Comparison of ENCODE assay signal across 9 cellular contexts in genomic region chr10:68470300-68470699, GRCh38. TPM values are rescaled to one million over a fixed set of nuclear protein-coding genes. Genes with fewer than 3 reads are reported as not detected.
DNase-seq lines count a peak whose midpoint lies in the region; ATAC-seq and TF ChIP-seq lines count a peak whose summit lies in the region.
"Had no signal": no experiment of that assay in that cellular context is flagged by ENCODE, and none has a peak within 500 bp of the region (broad histone marks: within the 10 kb centered on the region; RNA-seq: fewer than 3 reads in every experiment).

No MANE protein-coding gene starts in this region.

- H3K9me3 ChIP-seq in WERI-Rb-1 (ENCODE audit: severe bottlenecking) (no peaks in the 10 kb centered on the region), iPS-15b (ENCODE audit: control insufficient read depth, insufficient read depth, low read length) (no peaks in the 10 kb centered on the region), uterus (no peaks in the 10 kb centered on the region)

- peak overlapping the region; percentile 90 for H2AFZ ChIP-seq in ACC112 (ENCODE audit: low read length, unreplicated experiment)

- no peaks in the 10 kb centered on the region for H3K27me3 ChIP-seq in ACC112 (ENCODE audit: insufficient read depth, low read length)
- no peaks in the 10 kb centered on the region for H3K27me3 ChIP-seq in WERI-Rb-1 (ENCODE audit: insufficient read depth, low read depth, severe bottlenecking)
- H3K27me3 ChIP-seq in iPS-15b (ENCODE audit: control insufficient read depth, insufficient read depth, low read length), result no peaks in the 10 kb centered on the region
- no peaks in the 10 kb centered on the region for H3K27me3 ChIP-seq in uterus

- peaks cover 22% of the 10 kb centered on the region for H3K79me2 ChIP-seq in ACC112 (ENCODE audit: control insufficient read depth, insufficient read depth, low read length, unreplicated experiment)

- ATAC-seq in HG02884 (IDR thresholded peaks at IDR 0.05; ENCODE audit: unreplicated experiment), result no peak

- H3K4me3 ChIP-seq in ACC112 (ENCODE audit: low read depth, low read length), result peak overlapping the region; percentile 86
- peak overlapping the region; percentile 86 for H3K4me3 ChIP-seq in GM12864 (ENCODE audit: low read depth, low read length)
- peak overlapping the region; percentile 96 for H3K4me3 ChIP-seq in WERI-Rb-1 (ENCODE audit: low read depth, low read length)
- H3K4me3 ChIP-seq in iPS-15b (ENCODE audit: low read depth, low read length), result peak overlapping the region; percentile 86
- H3K4me3 ChIP-seq in uterus, result no peak overlapping the region
- H3K4me3 ChIP-seq: lung had no signal

- TF ChIP-seq CTCF in GM12864 (IDR thresholded peaks at IDR 0.05; ENCODE audit: low read depth, low read length, missing control alignments), result no peak
- TF ChIP-seq CTCF in WERI-Rb-1 (IDR thresholded peaks at IDR 0.05; ENCODE audit: low read depth, low read length), result no peak
- TF ChIP-seq CTCF in uterus (IDR thresholded peaks at IDR 0.05), result no peak

- peaks cover 9% of the 10 kb centered on the region for H3K4me1 ChIP-seq in ACC112 (ENCODE audit: control insufficient read depth, insufficient read depth, low read length, unreplicated experiment)
- peaks cover 3% of the 10 kb centered on the region for H3K4me1 ChIP-seq in iPS-15b (ENCODE audit: control insufficient read depth, insufficient read depth, low read length)
- peaks cover 0 to 6% of the 10 kb centered on the region in 2 donors for H3K4me1 ChIP-seq in uterus

- DNase-seq in GM12864 (ENCODE audit: low read depth) (no peak), WERI-Rb-1 (no peak), uterus (no peak), NOMO-1 treated with DMSO at 0.1 percent for 48 hours (lab: John Stamatoyannopoulos, UW; ENCODE audit: unreplicated experiment) (no peak), UCSD-AML1 (lab: John Stamatoyannopoulos, UW; ENCODE audit: unreplicated experiment) (no peak)

- no peak overlapping the region for H3K27ac ChIP-seq in ACC112 (ENCODE audit: low read depth, low read length)
- H3K27ac ChIP-seq in WERI-Rb-1, result peak overlapping the region; percentile 97
- H3K27ac ChIP-seq in uterus, result no peak overlapping the region

- intact Hi-C loops in uterus (cut with DNase I; ENCODE audit: low total_unique reads), result no loop called here

- TF ChIP-seq POLR2A in uterus (IDR thresholded peaks at IDR 0.05), result no peak

- H3K9ac ChIP-seq in iPS-15b (ENCODE audit: low read depth, low read length), result no peak overlapping the region

- H3K36me3 ChIP-seq in ACC112 (ENCODE audit: insufficient read depth, low read length), result peaks cover 3% of the 10 kb centered on the region; the same call in 1 of the 2 replicates
- peaks cover 53% of the 10 kb centered on the region for H3K36me3 ChIP-seq in WERI-Rb-1
- peaks cover 11% of the 10 kb centered on the region for H3K36me3 ChIP-seq in iPS-15b (ENCODE audit: control insufficient read depth, insufficient read depth, low read length)
- H3K36me3 ChIP-seq in uterus, result no peaks in the 10 kb centered on the region

RNA-seq across cellular contexts. Expression of gene DNA2, which starts 1.5 kb away (rescaled TPM):
- 10 to 100 TPM in 1 of 4 donors, 1 to 10 TPM in 1, under 1 TPM in 2; under 0.01 to 20.7 (median 3.7) TPM for total RNA-seq in uterus

RNA-seq across cellular contexts. Expression of gene SLC25A16, which starts 57.0 kb away (rescaled TPM):
- 100 to 1,000 TPM in 1 of 4 donors, 10 to 100 TPM in 3; 22.9 to 345 (median 33.1) TPM for total RNA-seq in uterus

Comparison
In these comparisons a context has a peak if more than half of its experiments do, and no peak if none do; other contexts are left out.
1. H3K4me3 ChIP-seq: peak in ACC112 (single experiment), GM12864 (single experiment), WERI-Rb-1 (single experiment) and iPS-15b (single experiment); none in uterus (0 of 2).